Comparison of ENCODE assay signal across 15 cellular contexts in the genomic region with DNA sequence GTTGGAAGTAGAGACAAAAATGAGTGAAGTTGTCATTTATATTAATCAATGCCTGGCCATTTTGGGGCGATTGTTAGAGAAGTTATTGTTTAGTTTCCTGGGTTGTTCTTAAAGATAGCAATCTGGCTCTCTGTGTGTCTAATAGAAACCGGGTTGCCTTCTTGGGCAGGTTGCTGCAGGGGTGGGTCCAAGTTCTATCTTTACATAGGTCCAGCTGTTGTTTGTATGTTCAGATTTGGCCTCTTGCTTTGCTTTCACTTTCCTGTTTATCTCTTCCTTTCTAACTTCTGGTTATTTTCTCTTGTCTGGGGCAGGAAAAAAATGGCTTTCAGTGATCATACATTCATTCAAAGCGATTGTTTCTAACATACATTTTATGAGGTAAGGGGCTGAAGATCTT.
"Had no signal": no experiment of that assay in that cellular context is flagged by ENCODE, and none has a peak within 500 bp of the region (broad histone marks: within the 10 kb centered on the region; RNA-seq: fewer than 3 reads in every experiment).

No MANE protein-coding gene starts in this region.

- H3K9me3 ChIP-seq: ovary, upper lobe of left lung had no signal

- H3K4me1 Mint-ChIP-seq: activated CD8-positive, alpha-beta memory T cell treated with anti-CD3 and anti-CD28 coated beads, Interleukin-2, amount 10 ng/mL, durations not matched to agents 7 days and 5 days; activated naive CD8-positive, alpha-beta T cell treated with anti-CD3 and anti-CD28 coated beads, Interleukin-2, amount 10 ng/mL, durations not matched to agents 7 days and 5 days had no signal

- H3K4me3 Mint-ChIP-seq: activated CD8-positive, alpha-beta memory T cell treated with anti-CD3 and anti-CD28 coated beads, Interleukin-2, amount 10 ng/mL, durations not matched to agents 7 days and 5 days; activated naive CD8-positive, alpha-beta T cell treated with anti-CD3 and anti-CD28 coated beads, Interleukin-2, amount 10 ng/mL, durations not matched to agents 7 days and 5 days; activated T-cell treated with anti-CD3 and anti-CD28 coated beads, Interleukin-2, amount 50 U/mL, for 4 hours; memory B cell; neural crest cell; stimulated activated naive CD8-positive, alpha-beta T cell treated with anti-CD3 and anti-CD28 coated beads, Interleukin-15, Interleukin-2, amounts not matched to agents 100 ng/mL and 50 ng/mL, for 24 hours; T-helper 2 cell treated with Interferon-gamma antibody and Interleukin-4, amounts not matched to agents 5 μg/mL and 100 μg/mL, for 36 hours had no signal

- H3K4me3 ChIP-seq: esophagus muscularis mucosa, ovary, upper lobe of left lung had no signal

- DNase-seq: activated CD8-positive, alpha-beta memory T cell treated with anti-CD3 and anti-CD28 coated beads, Interleukin-2, amount 10 ng/mL, durations not matched to agents 7 days and 5 days; activated naive CD8-positive, alpha-beta T cell treated with anti-CD3 and anti-CD28 coated beads, Interleukin-2, amount 10 ng/mL, durations not matched to agents 7 days and 5 days; activated T-cell treated with anti-CD3 and anti-CD28 coated beads, Interleukin-2, amount 50 U/mL, for 4 hours; aorta; foreskin keratinocyte; ovary; stimulated activated CD4-positive, alpha-beta T cell treated with anti-CD3 and anti-CD28 coated beads, Interleukin-4, amount 100 ng/mL, for 24 hours; upper lobe of left lung had no signal

- H3K27ac ChIP-seq: esophagus muscularis mucosa, foreskin keratinocyte, ovary, upper lobe of left lung had no signal

- H3K4me1 ChIP-seq: esophagus muscularis mucosa, foreskin keratinocyte, upper lobe of left lung had no signal

- H3K36me3 Mint-ChIP-seq: activated CD8-positive, alpha-beta memory T cell treated with anti-CD3 and anti-CD28 coated beads, Interleukin-2, amount 10 ng/mL, durations not matched to agents 7 days and 5 days; activated naive CD8-positive, alpha-beta T cell treated with anti-CD3 and anti-CD28 coated beads, Interleukin-2, amount 10 ng/mL, durations not matched to agents 7 days and 5 days; memory B cell had no signal

- ATAC-seq: activated CD4-positive, CD25-positive, alpha-beta regulatory T cell treated with anti-CD3 and anti-CD28 coated beads, Interleukin-2, amount 50 U/mL, for 24 hours; activated CD8-positive, alpha-beta memory T cell treated with anti-CD3 and anti-CD28 coated beads, Interleukin-2, amount 10 ng/mL, durations not matched to agents 7 days and 5 days; activated T-cell treated with anti-CD3 and anti-CD28 coated beads, Interleukin-2, amount 50 U/mL, for 4 hours; foreskin keratinocyte; left lobe of liver had no signal

- H3K27me3 ChIP-seq: esophagus muscularis mucosa, foreskin keratinocyte, ovary, upper lobe of left lung had no signal

- H3K27me3 Mint-ChIP-seq: activated CD8-positive, alpha-beta memory T cell treated with anti-CD3 and anti-CD28 coated beads, Interleukin-2, amount 10 ng/mL, durations not matched to agents 7 days and 5 days; activated naive CD8-positive, alpha-beta T cell treated with anti-CD3 and anti-CD28 coated beads, Interleukin-2, amount 10 ng/mL, durations not matched to agents 7 days and 5 days; memory B cell had no signal

- H3K9me3 Mint-ChIP-seq: T-helper 2 cell treated with Interferon-gamma antibody and Interleukin-4, amounts not matched to agents 5 μg/mL and 100 μg/mL, for 36 hours had no signal

- H3K27ac Mint-ChIP-seq: activated CD8-positive, alpha-beta memory T cell treated with anti-CD3 and anti-CD28 coated beads, Interleukin-2, amount 10 ng/mL, durations not matched to agents 7 days and 5 days; activated naive CD8-positive, alpha-beta T cell treated with anti-CD3 and anti-CD28 coated beads, Interleukin-2, amount 10 ng/mL, durations not matched to agents 7 days and 5 days; memory B cell; stimulated activated naive CD8-positive, alpha-beta T cell treated with anti-CD3 and anti-CD28 coated beads, Interleukin-15, Interleukin-2, amounts not matched to agents 100 ng/mL and 50 ng/mL, for 24 hours; T-helper 2 cell treated with Interferon-gamma antibody and Interleukin-4, amounts not matched to agents 5 μg/mL and 100 μg/mL, for 36 hours had no signal

- H3K36me3 ChIP-seq: esophagus muscularis mucosa, ovary, upper lobe of left lung had no signal
